ENCODE assay signal across 1 cellular context in the genomic region with DNA sequence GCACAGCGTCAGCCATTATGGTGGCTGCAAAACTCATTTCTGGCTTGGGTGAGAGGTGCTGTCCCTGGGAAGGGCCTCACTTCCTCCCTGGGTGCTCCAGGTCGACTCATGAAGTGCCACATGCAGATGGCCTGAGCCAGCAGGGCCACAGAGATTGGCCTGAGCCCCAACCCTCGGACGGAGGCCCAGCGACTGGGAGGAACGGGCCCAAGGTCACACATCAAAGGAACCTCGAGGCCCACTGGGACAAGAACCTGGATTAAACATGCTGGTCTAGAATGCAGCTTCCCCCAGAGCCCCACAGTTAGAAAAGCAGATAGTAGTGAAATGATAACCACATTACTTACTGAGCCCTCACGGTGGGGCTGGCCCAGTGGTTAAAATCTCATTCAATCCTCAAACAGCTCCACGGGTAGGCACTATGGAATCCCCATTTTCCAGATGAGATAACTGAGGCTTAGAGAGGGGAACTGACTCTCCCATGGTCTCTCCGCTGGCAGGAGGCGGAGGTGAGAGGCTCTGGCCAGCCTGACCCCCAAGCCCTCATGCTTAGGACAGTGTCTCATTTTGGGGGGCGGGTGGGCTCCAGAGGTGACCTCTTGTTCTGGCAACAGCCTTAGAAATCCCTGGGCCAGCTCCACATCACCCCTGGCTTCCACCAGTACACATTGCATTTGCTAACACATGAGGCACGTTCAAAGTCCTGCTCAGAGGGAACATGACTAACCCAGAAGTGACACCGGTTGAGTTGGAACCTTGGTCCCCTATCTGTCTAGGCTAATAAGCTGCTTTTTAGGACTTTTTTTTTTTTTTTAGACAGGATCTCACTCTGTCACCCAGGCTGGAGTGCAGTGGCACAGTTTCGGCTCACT.
TF ChIP-seq lines count a peak whose summit lies in the region.

No MANE protein-coding gene starts in this region.

TF ChIP-seq in HepG2, 621 proteins besides CTCF, POLR2A, EP300 and RAD21 (continued from another document and continues in another):
- TF ChIP-seq ZBTB33 (CRISPR knock-in tag; IDR thresholded peaks at IDR 0.05) (peak; percentile 23; the same call in 1 of the 2 replicates), NFATC3 (CRISPR knock-in tag; IDR thresholded peaks at IDR 0.05) (no peak), MTA1 (CRISPR knock-in tag; IDR thresholded peaks at IDR 0.05; ENCODE audit: borderline replicate concordance) (peak; percentile 88), ZNF660 (CRISPR knock-in tag; IDR thresholded peaks at IDR 0.05; ENCODE audit: borderline replicate concordance, low read depth) (no peak; the same call in 1 of the 2 replicates), ZNF770 (CRISPR knock-in tag; IDR thresholded peaks at IDR 0.05) (peak; percentile 85), SRF (IDR thresholded peaks at IDR 0.05; ENCODE audit: low read depth, low read length) (no peak), TEAD2 (CRISPR knock-in tag; IDR thresholded peaks at IDR 0.05) (no peak), IRF1 (CRISPR knock-in tag; IDR thresholded peaks at IDR 0.05; ENCODE audit: low read depth) (no peak), ZNF749 (CRISPR knock-in tag; IDR thresholded peaks at IDR 0.05; ENCODE audit: borderline replicate concordance) (0 out of 2 replicates have a peak, but pooled peaks have one; percentile 39), ZHX2 (IDR thresholded peaks at IDR 0.05; ENCODE audit: low read depth) (no peak), ZHX2 (CRISPR knock-in tag; IDR thresholded peaks at IDR 0.05; ENCODE audit: borderline replicate concordance) (no peak), U2AF1 (optimal IDR thresholded peaks at IDR 0.05; ENCODE audit: low read depth, low read length) (peak; percentile 51), NR2F1 (CRISPR knock-in tag; IDR thresholded peaks at IDR 0.05) (peak; percentile 10 to 78; a peak in 2 of 4 replicates), CCAR2 (optimal IDR thresholded peaks at IDR 0.05; ENCODE audit: low read depth, low read length) (peak; percentile 45), PPARG (CRISPR knock-in tag; conservative IDR thresholded peaks at IDR 0.05) (no peak; the same call in 1 of the 2 replicates), TAF15 (IDR thresholded peaks at IDR 0.05; ENCODE audit: low read depth, low read length, poor library complexity, severe bottlenecking) (no peak), ZNF3 (CRISPR knock-in tag; IDR thresholded peaks at IDR 0.05) (peak; percentile 89), POGK (CRISPR knock-in tag; conservative IDR thresholded peaks at IDR 0.05) (peak; percentile 78; the same call in 1 of the 2 replicates), PHB2 (IDR thresholded peaks at IDR 0.05; ENCODE audit: partially characterized antibody) (no peak), BORCS8-MEF2B (CRISPR knock-in tag; IDR thresholded peaks at IDR 0.05) (peak; percentile 1; the same call in 1 of the 2 replicates), ZNF20 (CRISPR knock-in tag; IDR thresholded peaks at IDR 0.05) (no peak), THAP9 (CRISPR knock-in tag; IDR thresholded peaks at IDR 0.05; ENCODE audit: borderline replicate concordance) (peak; percentile 62; the same call in 1 of the 2 replicates), DMAP1 (CRISPR knock-in tag; IDR thresholded peaks at IDR 0.05) (peak; percentile 51; the same call in 1 of the 2 replicates), MED13 (CRISPR knock-in tag; IDR thresholded peaks at IDR 0.05) (peak; percentile 84; the same call in 1 of the 2 replicates), ZFX (CRISPR knock-in tag; IDR thresholded peaks at IDR 0.05; ENCODE audit: low read depth) (peak; percentile 85), ELF3 (CRISPR knock-in tag; IDR thresholded peaks at IDR 0.05) (peak; percentile 59), ZFP36L1 (CRISPR knock-in tag; IDR thresholded peaks at IDR 0.05) (peak; percentile 58; the same call in 1 of the 2 replicates), SOX13 (IDR thresholded peaks at IDR 0.05) (no peak), SOX13 (CRISPR knock-in tag; conservative IDR thresholded peaks at IDR 0.05 in 1 of 2, IDR thresholded peaks at IDR 0.05 in 1 of 2) (peak; percentile 26 to 61; a peak in 2 of 4 replicates), MED1 (CRISPR knock-in tag; IDR thresholded peaks at IDR 0.05) (peak; percentile 43), NFE2L1 (CRISPR knock-in tag; IDR thresholded peaks at IDR 0.05; ENCODE audit: borderline replicate concordance) (no peak), HDAC2 (CRISPR knock-in tag; IDR thresholded peaks at IDR 0.05) (peak; percentile 57; the same call in 1 of the 2 replicates), NRL (CRISPR knock-in tag; IDR thresholded peaks at IDR 0.05; ENCODE audit: borderline replicate concordance) (0 out of 2 replicates have a peak, but pooled peaks have one; percentile 28), TBX3 (IDR thresholded peaks at IDR 0.05; ENCODE audit: borderline replicate concordance) (peak; percentile 54; the same call in 1 of the 2 replicates)
- TF ChIP-seq, protein P1, sequence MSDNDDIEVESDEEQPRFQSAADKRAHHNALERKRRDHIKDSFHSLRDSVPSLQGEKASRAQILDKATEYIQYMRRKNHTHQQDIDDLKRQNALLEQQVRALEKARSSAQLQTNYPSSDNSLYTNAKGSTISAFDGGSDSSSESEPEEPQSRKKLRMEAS (IDR thresholded peaks at IDR 0.05), result peak; percentile 68
- TF ChIP-seq, protein P2, sequence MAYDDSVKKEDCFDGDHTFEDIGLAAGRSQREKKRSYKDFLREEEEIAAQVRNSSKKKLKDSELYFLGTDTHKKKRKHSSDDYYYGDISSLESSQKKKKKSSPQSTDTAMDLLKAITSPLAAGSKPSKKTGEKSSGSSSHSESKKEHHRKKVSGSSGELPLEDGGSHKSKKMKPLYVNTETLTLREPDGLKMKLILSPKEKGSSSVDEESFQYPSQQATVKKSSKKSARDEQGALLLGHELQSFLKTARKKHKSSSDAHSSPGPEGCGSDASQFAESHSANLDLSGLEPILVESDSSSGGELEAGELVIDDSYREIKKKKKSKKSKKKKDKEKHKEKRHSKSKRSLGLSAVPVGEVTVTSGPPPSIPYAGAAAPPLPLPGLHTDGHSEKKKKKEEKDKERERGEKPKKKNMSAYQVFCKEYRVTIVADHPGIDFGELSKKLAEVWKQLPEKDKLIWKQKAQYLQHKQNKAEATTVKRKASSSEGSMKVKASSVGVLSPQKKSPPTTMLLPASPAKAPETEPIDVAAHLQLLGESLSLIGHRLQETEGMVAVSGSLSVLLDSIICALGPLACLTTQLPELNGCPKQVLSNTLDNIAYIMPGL (CRISPR knock-in tag; IDR thresholded peaks at IDR 0.05; ENCODE audit: borderline replicate concordance in 1 of 2, low read depth in 1 of 2), result peak in 1 of 2 experiments; percentile 57; a peak in 2 of 4 replicates
